ENCODE assay signal across 8 cellular contexts in the genomic region with DNA sequence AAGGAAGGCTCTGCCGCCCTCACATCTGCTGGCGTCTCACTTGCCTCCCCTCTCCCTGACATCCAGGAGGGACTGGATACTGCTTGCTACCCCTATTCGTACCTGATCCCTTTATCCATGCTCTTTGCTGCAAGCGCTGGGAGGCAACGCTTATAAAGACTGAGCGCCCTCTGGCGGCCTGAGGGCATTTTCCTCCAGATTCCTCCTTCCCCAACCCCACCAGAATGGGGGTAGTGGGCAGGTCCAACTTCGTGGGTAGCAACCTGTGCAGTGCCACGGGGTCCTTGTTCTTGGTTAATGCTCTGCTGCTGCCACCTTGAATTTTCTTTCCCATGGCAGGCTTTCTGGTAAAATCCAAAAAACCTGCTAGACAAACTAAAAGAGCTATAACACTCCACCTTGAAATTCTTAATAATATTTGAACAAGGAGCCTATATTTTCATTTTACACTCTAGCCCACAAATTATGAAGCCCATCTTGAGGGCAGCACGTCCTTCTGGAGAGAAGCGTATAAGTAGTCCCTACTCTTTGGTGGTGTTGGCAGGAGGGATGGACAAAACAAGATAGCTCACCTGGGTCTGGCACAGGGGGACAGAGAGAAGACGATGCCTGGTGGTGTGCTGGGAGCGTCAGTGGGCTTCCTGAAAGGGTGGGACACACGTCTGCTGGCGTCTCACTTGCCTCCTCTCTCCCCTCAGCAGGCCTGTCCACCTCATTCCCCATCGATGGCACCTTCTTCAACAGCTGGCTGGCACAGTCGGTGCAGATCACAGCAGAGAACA. TPM values are rescaled to one million over a fixed set of nuclear protein-coding genes. Genes with fewer than 3 reads are reported as not detected.
DNase-seq lines count a peak whose midpoint lies in the region; ATAC-seq and TF ChIP-seq lines count a peak whose summit lies in the region.

No MANE protein-coding gene starts in this region.

- H2AFZ ChIP-seq in GM23338 = no peak overlapping the region

- DNase-seq in AG09319 (ENCODE audit: extremely low read depth, low read depth) (no peak), GM23338 (ENCODE audit: low spot score) (peak; percentile 97), NCI-H345 (lab: John Stamatoyannopoulos, UW) (peak; percentile 70), left colon (peak; percentile 52 to 89)
- peak; percentile 79 for DNase-seq in activated CD4-positive, CD25-positive, alpha-beta regulatory T cell treated with anti-CD3 and anti-CD28 coated beads, Interleukin-2, amount 50 U/mL, for 72 hours
- peak; percentile 63 for DNase-seq in central memory CD4-positive, alpha-beta T cell
- peak; percentile 83 for DNase-seq in stimulated activated CD4-positive, alpha-beta T cell treated with anti-CD3 and anti-CD28 coated beads, Interleukin-4, amount 100 ng/mL, for 1 hour

- peaks cover 3% of the 10 kb centered on the region; the same call in 1 of the 2 replicates for H4K20me1 ChIP-seq in GM23338 (replicated peaks; ENCODE audit: insufficient read depth)

- peaks cover 4% of the 10 kb centered on the region; the same call in 1 of the 2 replicates for H3K36me3 ChIP-seq in GM23338 (ENCODE audit: insufficient read depth)

- ATAC-seq in GM23338 = peak; percentile 89
- ATAC-seq in left colon = peak; percentile 81
- ATAC-seq in HG02678 (IDR thresholded peaks at IDR 0.05; ENCODE audit: unreplicated experiment) = no peak

- no peaks in the 10 kb centered on the region for H3K9me3 Mint-ChIP-seq in GM23338

- H3K4me3 Mint-ChIP-seq in GM23338 = no peak overlapping the region; the same call in 2 of the 3 replicates

- 0 out of 2 replicates have a peak, but pooled peaks cover 13% of the 10 kb centered on the region for H3F3A ChIP-seq in GM23338 (replicated peaks; ENCODE audit: low read depth)

- H3K27ac Mint-ChIP-seq in GM23338 = no peak overlapping the region

- no peaks in the 10 kb centered on the region for H3K79me2 ChIP-seq in GM23338 (replicated peaks; ENCODE audit: insufficient read depth)

- no peaks in the 10 kb centered on the region for H3K4me1 ChIP-seq in GM23338 (ENCODE audit: insufficient read depth)

- peaks cover 62% of the 10 kb centered on the region for H3K36me3 Mint-ChIP-seq in GM23338 (ENCODE audit: low read depth)

- H3K27me3 Mint-ChIP-seq in GM23338 (ENCODE audit: insufficient read depth, low read depth, poor library complexity) = peaks cover 10% of the 10 kb centered on the region

- peaks cover 18% of the 10 kb centered on the region; the same call in 2 of the 3 replicates for H3K4me1 Mint-ChIP-seq in GM23338

- no peak overlapping the region for H3K4me2 ChIP-seq in GM23338

- no peaks in the 10 kb centered on the region for H3K27me3 ChIP-seq in GM23338 (ENCODE audit: insufficient read depth)

- H3K9me2 ChIP-seq in GM23338 (ENCODE audit: insufficient read depth) = no peaks in the 10 kb centered on the region

- peak; percentile 90 for TF ChIP-seq CTCF in AG09319 (IDR thresholded peaks at IDR 0.05; ENCODE audit: low read depth, low read length)
- TF ChIP-seq CTCF in GM23338 (conservative IDR thresholded peaks at IDR 0.05; ENCODE audit: low read depth in 2 of 2) = peak; percentile 94 to 97

- H3K4me3 ChIP-seq in GM23338 = no peak overlapping the region

- H3K27ac ChIP-seq in GM23338 (ENCODE audit: low read depth) = 0 out of 2 replicates have a peak overlapping the region, but pooled peaks have one; percentile 64

- intact Hi-C loops in left colon (cut with DNase I, micrococcal nuclease) = loop anchor here in 1 of 2 donors (5.0 kb wide), 1 partner anchor 171 kb away; no protein-coding TSS in a partner anchor

TF ChIP-seq in GM23338, 12 proteins besides CTCF, POLR2A, EP300 and RAD21:
- TF ChIP-seq EZH2phosphoT487 (IDR thresholded peaks at IDR 0.05; ENCODE audit: unreplicated experiment) (no peak), CREB1 (CRISPR knock-in tag; IDR thresholded peaks at IDR 0.05; ENCODE audit: low read depth) (0 out of 2 replicates have a peak, but pooled peaks have one; percentile 22)
- TF ChIP-seq, protein P1, sequence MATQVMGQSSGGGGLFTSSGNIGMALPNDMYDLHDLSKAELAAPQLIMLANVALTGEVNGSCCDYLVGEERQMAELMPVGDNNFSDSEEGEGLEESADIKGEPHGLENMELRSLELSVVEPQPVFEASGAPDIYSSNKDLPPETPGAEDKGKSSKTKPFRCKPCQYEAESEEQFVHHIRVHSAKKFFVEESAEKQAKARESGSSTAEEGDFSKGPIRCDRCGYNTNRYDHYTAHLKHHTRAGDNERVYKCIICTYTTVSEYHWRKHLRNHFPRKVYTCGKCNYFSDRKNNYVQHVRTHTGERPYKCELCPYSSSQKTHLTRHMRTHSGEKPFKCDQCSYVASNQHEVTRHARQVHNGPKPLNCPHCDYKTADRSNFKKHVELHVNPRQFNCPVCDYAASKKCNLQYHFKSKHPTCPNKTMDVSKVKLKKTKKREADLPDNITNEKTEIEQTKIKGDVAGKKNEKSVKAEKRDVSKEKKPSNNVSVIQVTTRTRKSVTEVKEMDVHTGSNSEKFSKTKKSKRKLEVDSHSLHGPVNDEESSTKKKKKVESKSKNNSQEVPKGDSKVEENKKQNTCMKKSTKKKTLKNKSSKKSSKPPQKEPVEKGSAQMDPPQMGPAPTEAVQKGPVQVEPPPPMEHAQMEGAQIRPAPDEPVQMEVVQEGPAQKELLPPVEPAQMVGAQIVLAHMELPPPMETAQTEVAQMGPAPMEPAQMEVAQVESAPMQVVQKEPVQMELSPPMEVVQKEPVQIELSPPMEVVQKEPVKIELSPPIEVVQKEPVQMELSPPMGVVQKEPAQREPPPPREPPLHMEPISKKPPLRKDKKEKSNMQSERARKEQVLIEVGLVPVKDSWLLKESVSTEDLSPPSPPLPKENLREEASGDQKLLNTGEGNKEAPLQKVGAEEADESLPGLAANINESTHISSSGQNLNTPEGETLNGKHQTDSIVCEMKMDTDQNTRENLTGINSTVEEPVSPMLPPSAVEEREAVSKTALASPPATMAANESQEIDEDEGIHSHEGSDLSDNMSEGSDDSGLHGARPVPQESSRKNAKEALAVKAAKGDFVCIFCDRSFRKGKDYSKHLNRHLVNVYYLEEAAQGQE (IDR thresholded peaks at IDR 0.05; ENCODE audit: unreplicated experiment) = peak; percentile 2

RNA-seq across cellular contexts. Expression of a gene that starts 52.5 kb away (rescaled TPM):
- 31.9 and 40.8 TPM in 2 replicates for total RNA-seq in GM23338 (2014; rRNA removed; shearing (Covaris generic))
- polyA plus RNA-seq in GM23338 (2016; fragmentation: Nextera tagmentation; extraction: Ambion mirVana) = 15.9 and 16.2 TPM in 2 replicates
- total RNA-seq in left colon = 10 to 100 TPM; 27.1 to 38.9 TPM

RNA-seq across cellular contexts. Expression of a gene that starts 54.6 kb away (rescaled TPM):
- total RNA-seq in GM23338 (2014; rRNA removed; shearing (Covaris generic)) = 11.9 and 30.3 TPM in 2 replicates
- 26.1 and 26.8 TPM in 2 replicates for polyA plus RNA-seq in GM23338 (2016; fragmentation: Nextera tagmentation; extraction: Ambion mirVana)
- 100 to 1,000 TPM in 1 of 2 donors, 10 to 100 TPM in 1; 97.3 to 107 TPM for total RNA-seq in left colon
